ENCODE assay signal across 31 cellular contexts in the genomic region with DNA sequence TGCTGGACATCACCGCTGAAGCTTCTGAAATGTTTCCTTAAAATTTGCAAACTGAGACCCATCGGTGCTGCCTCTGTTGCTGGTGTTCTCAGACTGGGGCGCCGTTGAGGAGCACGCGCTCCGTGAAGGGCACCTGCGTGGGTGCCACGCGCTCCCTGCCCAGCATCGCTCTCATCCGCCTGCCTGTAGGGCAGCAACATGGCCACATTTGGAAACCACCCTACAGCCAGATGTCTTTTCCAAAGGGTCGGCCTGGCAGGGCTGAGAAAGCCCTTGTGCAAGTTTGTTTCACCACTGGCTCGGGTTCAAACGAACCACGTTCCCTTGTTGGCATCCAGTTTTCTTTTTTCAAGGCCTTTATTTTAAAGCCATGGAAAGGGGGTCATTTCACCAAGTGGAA. TPM values are rescaled to one million over a fixed set of nuclear protein-coding genes. Genes with fewer than 3 reads are reported as not detected.
"Had no signal": no experiment of that assay in that cellular context is flagged by ENCODE, and none has a peak within 500 bp of the region (broad histone marks: within the 10 kb centered on the region; RNA-seq: fewer than 3 reads in every experiment).

No MANE protein-coding gene starts in this region.

- H3K9ac ChIP-seq: neural progenitor cell had no signal

- H3K27me3 ChIP-seq: breast epithelium, gastroesophageal sphincter, neural progenitor cell, right lobe of liver, stomach, thyroid gland had no signal

- H3K4me3 Mint-ChIP-seq: activated naive CD8-positive, alpha-beta T cell treated with anti-CD3 and anti-CD28 coated beads, Interleukin-2, amount 50 U/mL, for 24 hours; activated T-cell treated with anti-CD3 and anti-CD28 coated beads, Interleukin-2, amount 50 U/mL, for 24 hours; memory B cell; natural killer cell; neural progenitor cell; stimulated activated memory B cell treated with anti-CD40 and anti-IgM and Interleukin-4, amounts not matched to agents 10 μg/mL and 1 μg/mL and 100 μg/mL, for 72 hours; T-helper 17 cell had no signal

- H3K36me3 ChIP-seq: breast epithelium, neural progenitor cell, right lobe of liver, thyroid gland, WERI-Rb-1 had no signal

- H3K4me2 ChIP-seq: neural progenitor cell had no signal

- H3K4me3 ChIP-seq: breast epithelium, gastroesophageal sphincter, neural progenitor cell, right lobe of liver, stomach, thyroid gland had no signal

- ATAC-seq: activated CD4-positive, CD25-positive, alpha-beta regulatory T cell treated with anti-CD3 and anti-CD28 coated beads, Interleukin-2, amount 50 U/mL, for 24 hours; activated naive CD8-positive, alpha-beta T cell treated with anti-CD3 and anti-CD28 coated beads, Interleukin-2, amount 50 U/mL, for 24 hours; gastroesophageal sphincter; left colon; natural killer cell; right lobe of liver; stimulated activated memory B cell treated with anti-CD40 and anti-IgM and Interleukin-4, amounts not matched to agents 10 μg/mL and 1 μg/mL and 100 μg/mL, for 72 hours; T-helper 17 cell had no signal

- DNase-seq: activated CD4-positive, alpha-beta T cell treated with anti-CD3 and anti-CD28 coated beads for 48 hours; activated CD4-positive, alpha-beta T cell treated with anti-CD3 and anti-CD28 coated beads, Interleukin-2, amount 50 U/mL, for 48 hours; activated CD8-positive, alpha-beta memory T cell treated with anti-CD3 and anti-CD28 coated beads, Interleukin-2, amount 50 U/mL, for 48 hours; activated gamma-delta T cell treated with Interleukin-2 at 50 U/mL for 16 hours; activated naive CD4-positive, alpha-beta T cell treated with anti-CD3 and anti-CD28 coated beads, Interleukin-2, amount 50 U/mL, for 16 hours; activated naive CD8-positive, alpha-beta T cell treated with anti-CD3 and anti-CD28 coated beads, Interleukin-2, amount 50 U/mL, for 24 hours; activated T-cell treated with anti-CD3 and anti-CD28 coated beads, Interleukin-2, amount 50 U/mL, for 24 hours; central memory CD4-positive, alpha-beta T cell; dermis blood vessel endothelial cell; effector CD8-positive, alpha-beta T cell; hippocampal formation; kidney; natural killer cell; posterior cingulate gyrus; right lobe of liver; small intestine; stimulated activated CD4-positive, alpha-beta T cell treated with anti-CD3 and anti-CD28 coated beads, Interleukin-4, amount 100 ng/mL, for 4 hours; stimulated activated CD8-positive, alpha-beta memory T cell treated with anti-CD3 and anti-CD28 coated beads, Interleukin-4, amount 100 ng/mL, for 48 hours; stomach; T-helper 17 cell; T1000; thyroid gland; WERI-Rb-1 had no signal

- H3K27ac Mint-ChIP-seq: activated naive CD8-positive, alpha-beta T cell treated with anti-CD3 and anti-CD28 coated beads, Interleukin-2, amount 50 U/mL, for 24 hours; activated T-cell treated with anti-CD3 and anti-CD28 coated beads, Interleukin-2, amount 50 U/mL, for 24 hours; memory B cell; natural killer cell; neural progenitor cell; stimulated activated memory B cell treated with anti-CD40 and anti-IgM and Interleukin-4, amounts not matched to agents 10 μg/mL and 1 μg/mL and 100 μg/mL, for 72 hours; T-helper 17 cell had no signal

- H3K9me3 Mint-ChIP-seq: activated naive CD8-positive, alpha-beta T cell treated with anti-CD3 and anti-CD28 coated beads, Interleukin-2, amount 50 U/mL, for 24 hours; activated T-cell treated with anti-CD3 and anti-CD28 coated beads, Interleukin-2, amount 50 U/mL, for 24 hours; natural killer cell; neural progenitor cell; stimulated activated memory B cell treated with anti-CD40 and anti-IgM and Interleukin-4, amounts not matched to agents 10 μg/mL and 1 μg/mL and 100 μg/mL, for 72 hours had no signal

- H3K27ac ChIP-seq: breast epithelium, gastroesophageal sphincter, neural progenitor cell, right lobe of liver, stomach, thyroid gland, WERI-Rb-1 had no signal

- H3K4me1 ChIP-seq: breast epithelium, neural progenitor cell, thyroid gland had no signal

- H3K9me3 ChIP-seq: breast epithelium, gastroesophageal sphincter, right lobe of liver, stomach, thyroid gland had no signal

- H3K36me3 Mint-ChIP-seq: memory B cell; natural killer cell; neural progenitor cell; stimulated activated memory B cell treated with anti-CD40 and anti-IgM and Interleukin-4, amounts not matched to agents 10 μg/mL and 1 μg/mL and 100 μg/mL, for 72 hours had no signal

- H2AFZ ChIP-seq: neural progenitor cell had no signal

- H3K4me1 Mint-ChIP-seq: activated naive CD8-positive, alpha-beta T cell treated with anti-CD3 and anti-CD28 coated beads, Interleukin-2, amount 50 U/mL, for 24 hours; natural killer cell; neural progenitor cell had no signal

RNA-seq across cellular contexts. Expression of gene ADGRD1, which starts 13.9 kb away (rescaled TPM):
- total RNA-seq: epithelial cell of proximal tubule had no signal
